Comparison of ENCODE assay signal across 18 cellular contexts in the genomic region with DNA sequence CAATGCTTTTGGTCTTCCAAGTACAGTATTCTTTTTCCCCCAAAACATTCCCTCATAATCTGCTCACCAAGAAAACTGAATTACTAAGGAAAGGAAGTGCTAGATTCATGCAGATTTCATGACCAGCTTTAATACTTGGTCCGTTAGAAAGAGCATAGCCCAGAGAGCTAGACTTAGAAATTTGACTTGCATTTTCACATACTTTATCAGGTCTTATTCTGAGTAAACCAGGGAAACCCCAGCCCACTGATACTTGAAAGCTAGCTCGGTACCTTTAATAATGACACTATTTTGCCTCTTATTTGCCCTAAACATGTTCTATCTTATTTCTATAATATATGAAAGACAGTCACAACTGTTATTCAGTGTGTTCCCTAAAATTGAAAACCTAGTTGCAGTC.
A peak's percentile ranks its signal among the peaks of the same experiment; 100 is the strongest.
DNase-seq lines count a peak whose midpoint lies in the region; ATAC-seq and TF ChIP-seq lines count a peak whose summit lies in the region.
"Had no signal": no experiment of that assay in that cellular context is flagged by ENCODE, and none has a peak within 500 bp of the region (broad histone marks: within the 10 kb centered on the region; RNA-seq: fewer than 3 reads in every experiment).

No MANE protein-coding gene starts in this region.

- no peaks in the 10 kb centered on the region for H3F3A ChIP-seq in GM23338 (replicated peaks; ENCODE audit: low read depth)

- H3K36me3 Mint-ChIP-seq in activated naive CD4-positive, alpha-beta T cell treated with anti-CD3 and anti-CD28 coated beads, Interleukin-2, amount 10 ng/mL, durations not matched to agents 7 days and 5 days: no peaks in the 10 kb centered on the region
- H3K36me3 Mint-ChIP-seq in WTC11 (0 out of 2 replicates have a peak, but pooled peaks cover 2% of the 10 kb centered on the region), GM23338 (ENCODE audit: low read depth) (no peaks in the 10 kb centered on the region)
- H3K36me3 Mint-ChIP-seq: brain, neural progenitor cell had no signal

- no peaks in the 10 kb centered on the region for H3K36me3 ChIP-seq in GM23338 (ENCODE audit: insufficient read depth)
- H3K36me3 ChIP-seq: neural progenitor cell, right lobe of liver had no signal

- no peak overlapping the region for H2AFZ ChIP-seq in GM23338
- H2AFZ ChIP-seq: neural progenitor cell had no signal

- peaks cover 1% of the 10 kb centered on the region for H3K9me3 Mint-ChIP-seq in activated naive CD4-positive, alpha-beta T cell treated with anti-CD3 and anti-CD28 coated beads, Interleukin-2, amount 10 ng/mL, durations not matched to agents 7 days and 5 days
- 0 out of 2 replicates have a peak, but pooled peaks cover 5% of the 10 kb centered on the region for H3K9me3 Mint-ChIP-seq in WTC11
- H3K9me3 Mint-ChIP-seq in GM23338: no peaks in the 10 kb centered on the region
- H3K9me3 Mint-ChIP-seq: activated T-helper 17 cell treated with anti-CD3 and anti-CD28 coated beads, Interleukin-2, amount 50 U/mL, for 72 hours had no signal

- H3K9me2 ChIP-seq in GM23338 (ENCODE audit: insufficient read depth): peaks cover 24% of the 10 kb centered on the region

- CTCF ChIA-PET in activated naive CD4-positive, alpha-beta T cell treated with anti-CD3 and anti-CD28 coated beads, Interleukin-2, amount 10 ng/mL, durations not matched to agents 7 days and 5 days (lab: Charles Lee): no interaction called here
- CTCF ChIA-PET in WTC11 (lab: Charles Lee): no interaction called here

- no peak overlapping the region for H3K4me3 ChIP-seq in GM23338
- H3K4me3 ChIP-seq: lung, neural progenitor cell, right lobe of liver had no signal

- H3K27me3 Mint-ChIP-seq in activated naive CD4-positive, alpha-beta T cell treated with anti-CD3 and anti-CD28 coated beads, Interleukin-2, amount 10 ng/mL, durations not matched to agents 7 days and 5 days: no peaks in the 10 kb centered on the region
- H3K27me3 Mint-ChIP-seq in WTC11 (ENCODE audit: low read depth): peaks cover 9% of the 10 kb centered on the region
- H3K27me3 Mint-ChIP-seq in GM23338 (ENCODE audit: insufficient read depth, low read depth, poor library complexity): no peaks in the 10 kb centered on the region

- H4K20me1 ChIP-seq in GM23338 (replicated peaks; ENCODE audit: insufficient read depth): no peaks in the 10 kb centered on the region

- peak; percentile 22 for DNase-seq in GM20000 (ENCODE audit: low spot score)
- no peak for DNase-seq in activated naive CD4-positive, alpha-beta T cell treated with anti-CD3 and anti-CD28 coated beads, Interleukin-2, amount 10 ng/mL, durations not matched to agents 7 days and 5 days
- no peak for DNase-seq in WTC11 (ENCODE audit: low spot score)
- no peak for DNase-seq in activated CD8-positive, alpha-beta memory T cell treated with anti-CD3 and anti-CD28 coated beads, Interleukin-2, amount 50 U/mL, for 48 hours
- no peak for DNase-seq in GM23338 (ENCODE audit: low spot score)
- DNase-seq: H7; NCI-H2107; right lobe of liver; SHP77; stimulated activated naive CD4-positive, alpha-beta T cell; T1000 had no signal

- ATAC-seq in GM18511 (IDR thresholded peaks at IDR 0.05; ENCODE audit: unreplicated experiment) (peak; percentile 90), HG02852 (IDR thresholded peaks at IDR 0.05; ENCODE audit: unreplicated experiment) (peak; percentile 95), HG03460 (IDR thresholded peaks at IDR 0.05; ENCODE audit: unreplicated experiment) (peak; percentile 58), WTC11 (no peak), GM23338 (no peak)
- ATAC-seq: activated T-helper 17 cell treated with anti-CD3 and anti-CD28 coated beads, Interleukin-2, amount 50 U/mL, for 72 hours; right lobe of liver had no signal

- no peaks in the 10 kb centered on the region for H3K27me3 ChIP-seq in GM23338 (ENCODE audit: insufficient read depth)
- H3K27me3 ChIP-seq: neural progenitor cell, right lobe of liver had no signal

- peaks cover 6% of the 10 kb centered on the region for H3K4me1 ChIP-seq in GM23338 (ENCODE audit: insufficient read depth)

- POLR2A ChIA-PET in WTC11 (lab: Charles Lee): no interaction called here

- no peaks in the 10 kb centered on the region for H3K4me1 Mint-ChIP-seq in activated naive CD4-positive, alpha-beta T cell treated with anti-CD3 and anti-CD28 coated beads, Interleukin-2, amount 10 ng/mL, durations not matched to agents 7 days and 5 days
- peaks cover 26% of the 10 kb centered on the region for H3K4me1 Mint-ChIP-seq in WTC11
- peaks cover 17% of the 10 kb centered on the region for H3K4me1 Mint-ChIP-seq in GM23338
- H3K4me1 Mint-ChIP-seq: activated T-helper 17 cell treated with anti-CD3 and anti-CD28 coated beads, Interleukin-2, amount 50 U/mL, for 72 hours had no signal

- no peak overlapping the region for H3K27ac ChIP-seq in GM23338 (ENCODE audit: low read depth)
- H3K27ac ChIP-seq: neural progenitor cell, right lobe of liver had no signal

- H3K4me2 ChIP-seq in GM23338: no peak overlapping the region
- H3K4me2 ChIP-seq: neural progenitor cell had no signal

- no peak overlapping the region for H3K4me3 Mint-ChIP-seq in activated naive CD4-positive, alpha-beta T cell treated with anti-CD3 and anti-CD28 coated beads, Interleukin-2, amount 10 ng/mL, durations not matched to agents 7 days and 5 days
- H3K4me3 Mint-ChIP-seq in WTC11: no peak overlapping the region
- H3K4me3 Mint-ChIP-seq in GM23338: no peak overlapping the region
- H3K4me3 Mint-ChIP-seq: activated T-helper 17 cell treated with anti-CD3 and anti-CD28 coated beads, Interleukin-2, amount 50 U/mL, for 72 hours; brain; neural progenitor cell had no signal

- no peak for TF ChIP-seq CTCF in GM20000 (IDR thresholded peaks at IDR 0.05; ENCODE audit: extremely low read depth, missing control alignments)
- no peak for TF ChIP-seq CTCF in WTC11 (IDR thresholded peaks at IDR 0.05)
- TF ChIP-seq CTCF in GM23338 (conservative IDR thresholded peaks at IDR 0.05; ENCODE audit: low read depth in 2 of 2): no peak

- H3K79me2 ChIP-seq in GM23338 (replicated peaks; ENCODE audit: insufficient read depth): no peaks in the 10 kb centered on the region

- no peak overlapping the region for H3K27ac Mint-ChIP-seq in activated naive CD4-positive, alpha-beta T cell treated with anti-CD3 and anti-CD28 coated beads, Interleukin-2, amount 10 ng/mL, durations not matched to agents 7 days and 5 days
- H3K27ac Mint-ChIP-seq in WTC11 (no peak overlapping the region), GM23338 (no peak overlapping the region)
- H3K27ac Mint-ChIP-seq: activated T-helper 17 cell treated with anti-CD3 and anti-CD28 coated beads, Interleukin-2, amount 50 U/mL, for 72 hours; brain; neural progenitor cell had no signal

TF ChIP-seq in WTC11, 78 proteins besides CTCF, POLR2A, EP300 and RAD21 (continues in another document):
- TF ChIP-seq, protein P1, sequence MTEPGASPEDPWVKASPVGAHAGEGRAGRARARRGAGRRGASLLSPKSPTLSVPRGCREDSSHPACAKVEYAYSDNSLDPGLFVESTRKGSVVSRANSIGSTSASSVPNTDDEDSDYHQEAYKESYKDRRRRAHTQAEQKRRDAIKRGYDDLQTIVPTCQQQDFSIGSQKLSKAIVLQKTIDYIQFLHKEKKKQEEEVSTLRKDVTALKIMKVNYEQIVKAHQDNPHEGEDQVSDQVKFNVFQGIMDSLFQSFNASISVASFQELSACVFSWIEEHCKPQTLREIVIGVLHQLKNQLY (CRISPR knock-in tag; IDR thresholded peaks at IDR 0.05): no peak
- TF ChIP-seq, protein P2, sequence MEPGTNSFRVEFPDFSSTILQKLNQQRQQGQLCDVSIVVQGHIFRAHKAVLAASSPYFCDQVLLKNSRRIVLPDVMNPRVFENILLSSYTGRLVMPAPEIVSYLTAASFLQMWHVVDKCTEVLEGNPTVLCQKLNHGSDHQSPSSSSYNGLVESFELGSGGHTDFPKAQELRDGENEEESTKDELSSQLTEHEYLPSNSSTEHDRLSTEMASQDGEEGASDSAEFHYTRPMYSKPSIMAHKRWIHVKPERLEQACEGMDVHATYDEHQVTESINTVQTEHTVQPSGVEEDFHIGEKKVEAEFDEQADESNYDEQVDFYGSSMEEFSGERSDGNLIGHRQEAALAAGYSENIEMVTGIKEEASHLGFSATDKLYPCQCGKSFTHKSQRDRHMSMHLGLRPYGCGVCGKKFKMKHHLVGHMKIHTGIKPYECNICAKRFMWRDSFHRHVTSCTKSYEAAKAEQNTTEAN (CRISPR knock-in tag; IDR thresholded peaks at IDR 0.05): no peak
- TF ChIP-seq ZNF317 (CRISPR knock-in tag; IDR thresholded peaks at IDR 0.05; ENCODE audit: borderline replicate concordance, low read depth): no peak
- TF ChIP-seq GABPB1 (CRISPR knock-in tag; IDR thresholded peaks at IDR 0.05): no peak

TF ChIP-seq in GM23338, 12 proteins besides CTCF, POLR2A, EP300 and RAD21:
- TF ChIP-seq, protein P3, sequence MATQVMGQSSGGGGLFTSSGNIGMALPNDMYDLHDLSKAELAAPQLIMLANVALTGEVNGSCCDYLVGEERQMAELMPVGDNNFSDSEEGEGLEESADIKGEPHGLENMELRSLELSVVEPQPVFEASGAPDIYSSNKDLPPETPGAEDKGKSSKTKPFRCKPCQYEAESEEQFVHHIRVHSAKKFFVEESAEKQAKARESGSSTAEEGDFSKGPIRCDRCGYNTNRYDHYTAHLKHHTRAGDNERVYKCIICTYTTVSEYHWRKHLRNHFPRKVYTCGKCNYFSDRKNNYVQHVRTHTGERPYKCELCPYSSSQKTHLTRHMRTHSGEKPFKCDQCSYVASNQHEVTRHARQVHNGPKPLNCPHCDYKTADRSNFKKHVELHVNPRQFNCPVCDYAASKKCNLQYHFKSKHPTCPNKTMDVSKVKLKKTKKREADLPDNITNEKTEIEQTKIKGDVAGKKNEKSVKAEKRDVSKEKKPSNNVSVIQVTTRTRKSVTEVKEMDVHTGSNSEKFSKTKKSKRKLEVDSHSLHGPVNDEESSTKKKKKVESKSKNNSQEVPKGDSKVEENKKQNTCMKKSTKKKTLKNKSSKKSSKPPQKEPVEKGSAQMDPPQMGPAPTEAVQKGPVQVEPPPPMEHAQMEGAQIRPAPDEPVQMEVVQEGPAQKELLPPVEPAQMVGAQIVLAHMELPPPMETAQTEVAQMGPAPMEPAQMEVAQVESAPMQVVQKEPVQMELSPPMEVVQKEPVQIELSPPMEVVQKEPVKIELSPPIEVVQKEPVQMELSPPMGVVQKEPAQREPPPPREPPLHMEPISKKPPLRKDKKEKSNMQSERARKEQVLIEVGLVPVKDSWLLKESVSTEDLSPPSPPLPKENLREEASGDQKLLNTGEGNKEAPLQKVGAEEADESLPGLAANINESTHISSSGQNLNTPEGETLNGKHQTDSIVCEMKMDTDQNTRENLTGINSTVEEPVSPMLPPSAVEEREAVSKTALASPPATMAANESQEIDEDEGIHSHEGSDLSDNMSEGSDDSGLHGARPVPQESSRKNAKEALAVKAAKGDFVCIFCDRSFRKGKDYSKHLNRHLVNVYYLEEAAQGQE (IDR thresholded peaks at IDR 0.05; ENCODE audit: unreplicated experiment): no peak
- TF ChIP-seq ZNF331 (CRISPR knock-in tag; IDR thresholded peaks at IDR 0.05; ENCODE audit: low read depth) (no peak), STAT1 (IDR thresholded peaks at IDR 0.05; ENCODE audit: unreplicated experiment) (no peak), ZNF114 (CRISPR knock-in tag; IDR thresholded peaks at IDR 0.05) (no peak), POLR2AphosphoS5 (IDR thresholded peaks at IDR 0.05; ENCODE audit: low read depth) (no peak), EZH2 (IDR thresholded peaks at IDR 0.05; ENCODE audit: low read depth, unreplicated experiment) (no peak)

Comparison
In these comparisons a context has a peak if more than half of its experiments do, and no peak if none do; other contexts are left out.
1. ATAC-seq: peak in GM18511 (single experiment), HG02852 (single experiment) and HG03460 (single experiment); none in WTC11 (single experiment) and GM23338 (single experiment).